Comparison of ENCODE assay signal across 21 cellular contexts in genomic region chr3:140243536-140243935, GRCh38.
DNase-seq lines count a peak whose midpoint lies in the region.
"Had no signal": no experiment of that assay in that cellular context is flagged by ENCODE, and none has a peak within 500 bp of the region (broad histone marks: within the 10 kb centered on the region; RNA-seq: fewer than 3 reads in every experiment).

No MANE protein-coding gene starts in this region.

- H3K36me3 ChIP-seq in skeletal muscle tissue (ENCODE audit: control insufficient read depth in 3 of 3, insufficient read depth in 3 of 3, low read length in 3 of 3): no peaks in the 10 kb centered on the region
- H3K36me3 ChIP-seq: BLaER1 treated with 17β-estradiol and CSF1 and Interleukin-3, amounts not matched to agents 10 nM and 100 nM had no signal

- H3K27ac ChIP-seq in skeletal muscle tissue (ENCODE audit: low read depth, low read length): peak overlapping the region; percentile 62
- H3K27ac ChIP-seq: A549; BLaER1 treated with 17β-estradiol and CSF1 and Interleukin-3, amounts not matched to agents 10 nM and 100 nM; KMS-11 had no signal

- H3K9ac ChIP-seq in skeletal muscle tissue (ENCODE audit: low read depth in 1 of 3, low read length in 3 of 3): no peak overlapping the region
- H3K9ac ChIP-seq: BLaER1 treated with 17β-estradiol and CSF1 and Interleukin-3, amounts not matched to agents 10 nM and 100 nM; KMS-11; SK-N-SH had no signal

- in situ Hi-C loops in G401 (cut with HindIII; ENCODE audit: low sequenced_read_pairs): no loop called here

- H3K4me3 ChIP-seq in skeletal muscle tissue (ENCODE audit: low read length in 3 of 3): peak overlapping the region in 1 of 3 donors; percentile 15
- H3K4me3 ChIP-seq: A549; BLaER1 treated with 17β-estradiol and CSF1 and Interleukin-3, amounts not matched to agents 10 nM and 100 nM had no signal

- H3K4me1 ChIP-seq in skeletal muscle tissue (ENCODE audit: control insufficient read depth in 3 of 3, insufficient read depth in 3 of 3, low read length in 3 of 3): peaks cover 3 to 22% (median 12%) of the 10 kb centered on the region in 3 donors
- H3K4me1 ChIP-seq: A549; BLaER1 treated with 17β-estradiol and CSF1 and Interleukin-3, amounts not matched to agents 10 nM and 100 nM had no signal

- no peaks in the 10 kb centered on the region for H3K9me3 ChIP-seq in skeletal muscle tissue (ENCODE audit: control insufficient read depth in 3 of 3, low read length in 3 of 3)
- H3K9me3 ChIP-seq: A549; BLaER1 treated with 17β-estradiol and CSF1 and Interleukin-3, amounts not matched to agents 10 nM and 100 nM; SK-N-SH had no signal

- no peaks in the 10 kb centered on the region for H3K27me3 ChIP-seq in skeletal muscle tissue (ENCODE audit: control insufficient read depth in 3 of 3, insufficient read depth in 3 of 3, low read length in 3 of 3)
- H3K27me3 ChIP-seq: BLaER1 treated with 17β-estradiol and CSF1 and Interleukin-3, amounts not matched to agents 10 nM and 100 nM had no signal

- DNase-seq in NCI-H82 (lab: John Stamatoyannopoulos, UW): peak; percentile 47
- no peak for DNase-seq in NCI-H82 treated with DMSO at 0.1 percent for 48 hours (lab: John Stamatoyannopoulos, UW; ENCODE audit: unreplicated experiment)
- peak; percentile 39 for DNase-seq in NCI-H69 (lab: John Stamatoyannopoulos, UW)
- peak; percentile 6 for DNase-seq in kidney tubule cell (ENCODE audit: low spot score)
- DNase-seq in HPDE6-E6E7 (ENCODE audit: extremely low spot score): no peak
- no peak for DNase-seq in G401 (ENCODE audit: low spot score)
- DNase-seq: AML-193; CD4-positive, alpha-beta T cell; EL; GF-D8; NCI-H1048; NCI-H1436; NCI-H2081 treated with DMSO at 0.1 percent for 48 hours; NCI-H526; PC-3; SK-N-SH; SW 1271 had no signal

Comparison
In these comparisons a context has a peak if more than half of its experiments do, and no peak if none do; other contexts are left out.
1. DNase-seq: peak in NCI-H82 (single experiment), NCI-H69 (single experiment) and kidney tubule cell (single experiment); none in NCI-H82 treated with DMSO at 0.1 percent for 48 hours (single experiment), HPDE6-E6E7 (single experiment) and G401 (single experiment).